In genomic region chr10:127470911-127471310, GRCh38 we compare ENCODE assay signal across 22 cellular contexts.
DNase-seq lines count a peak whose midpoint lies in the region; ATAC-seq, FAIRE-seq and TF ChIP-seq lines count a peak whose summit lies in the region.
"Had no signal": no experiment of that assay in that cellular context is flagged by ENCODE, and none has a peak within 500 bp of the region (broad histone marks: within the 10 kb centered on the region; RNA-seq: fewer than 3 reads in every experiment).

No MANE protein-coding gene starts in this region.

- ATAC-seq in left ventricle myocardium superior (no peak), GM18511 (IDR thresholded peaks at IDR 0.05; ENCODE audit: unreplicated experiment) (no peak)
- ATAC-seq: A549, GM23338 had no signal

- no peak overlapping the region for H3K4me3 ChIP-seq in neural cell (ENCODE audit: low read length)
- H3K4me3 ChIP-seq in tibial artery, result no peak overlapping the region
- H3K4me3 ChIP-seq: A549, GM23338, HAP-1 had no signal

- intact Hi-C loops in cardiac septum (cut with DNase I), result no loop called here
- intact Hi-C loops in left ventricle myocardium superior (cut with micrococcal nuclease), result no loop called here
- intact Hi-C loops in tibial artery (cut with DNase I; ENCODE audit: low total_unique reads), result no loop called here

- no peak overlapping the region for H2AFZ ChIP-seq in neural cell (ENCODE audit: low read depth, low read length)
- H2AFZ ChIP-seq: GM23338 had no signal

- TF ChIP-seq CTCF in neural cell (IDR thresholded peaks at IDR 0.05; ENCODE audit: poor library complexity, severe bottlenecking) (no peak), tibial artery (IDR thresholded peaks at IDR 0.05) (no peak)

- H3K36me3 ChIP-seq in neural cell (ENCODE audit: insufficient read depth, low read length) (no peaks in the 10 kb centered on the region), tibial artery (no peaks in the 10 kb centered on the region)
- H3K36me3 ChIP-seq: HAP-1 had no signal

- no peak overlapping the region for H3K9ac ChIP-seq in neural cell (ENCODE audit: low read length)

- H3K9me3 ChIP-seq in neural cell (ENCODE audit: low read length), result no peaks in the 10 kb centered on the region
- no peaks in the 10 kb centered on the region for H3K9me3 ChIP-seq in tibial artery
- H3K9me3 ChIP-seq: A549, HAP-1 had no signal

- no peak for FAIRE-seq in H54 (lab: Jason Lieb, UNC)
- FAIRE-seq: A549, GM12891, GM18507 had no signal

- TF ChIP-seq POLR2A in H54 (IDR thresholded peaks at IDR 0.05; ENCODE audit: low read depth, low read length), result no peak

- no peaks in the 10 kb centered on the region for H3K79me2 ChIP-seq in neural cell (replicated peaks; ENCODE audit: insufficient read depth, low read length)

- TF ChIP-seq RAD21 in neural cell (conservative IDR thresholded peaks at IDR 0.05), result no peak

- no peaks in the 10 kb centered on the region for H3K4me1 ChIP-seq in tibial artery
- H3K4me1 ChIP-seq: A549, HAP-1 had no signal

- TF ChIP-seq EP300 in neural cell (conservative IDR thresholded peaks at IDR 0.05; ENCODE audit: poor library complexity, severe bottlenecking), result no peak

- no peaks in the 10 kb centered on the region for H3F3A ChIP-seq in neural cell (ENCODE audit: insufficient read depth, low read length, poor library complexity, severe bottlenecking)

- DNase-seq in cardiac septum (ENCODE audit: low spot score), result peak; percentile 64
- no peak for DNase-seq in left ventricle myocardium superior
- DNase-seq in NCI-H2171 (lab: John Stamatoyannopoulos, UW), result peak; percentile 0
- DNase-seq in NCI-H2227 treated with DMSO at 0.1 percent for 48 hours (lab: John Stamatoyannopoulos, UW), result peak; percentile 63
- DNase-seq in H54 (ENCODE audit: insufficient read length, low spot score), result no peak
- DNase-seq in tibial artery, result no peak
- DNase-seq: 8988T; C1 segment of cervical spinal cord; Calu3; CD4-positive, alpha-beta memory T cell; COR-L47; DMS53; DMS79 treated with DMSO at 0.1 percent for 48 hours; GF-D8; HFFc6 had no signal

- H3K9me2 ChIP-seq in neural cell (ENCODE audit: insufficient read depth, low read length), result no peaks in the 10 kb centered on the region

- no peak overlapping the region for H3K4me2 ChIP-seq in neural cell (ENCODE audit: low read length)
- H3K4me2 ChIP-seq: A549, GM23338 had no signal

- H4K20me1 ChIP-seq in neural cell (ENCODE audit: insufficient read depth), result no peaks in the 10 kb centered on the region

- peak overlapping the region; percentile 41 for H3K27ac ChIP-seq in neural cell (ENCODE audit: low read length)
- no peak overlapping the region for H3K27ac ChIP-seq in tibial artery
- H3K27ac ChIP-seq: A549 had no signal

- H3K27me3 ChIP-seq in neural cell (ENCODE audit: insufficient read depth, low read depth, low read length), result no peaks in the 10 kb centered on the region
- H3K27me3 ChIP-seq in tibial artery, result peaks cover 0 to 8% of the 10 kb centered on the region in 2 donors

TF ChIP-seq in neural cell, 6 proteins besides CTCF, POLR2A, EP300 and RAD21:
- TF ChIP-seq EZH2 (IDR thresholded peaks at IDR 0.05; ENCODE audit: borderline replicate concordance, insufficient read depth, low read length, poor library complexity, severe bottlenecking) (no peak), POLR2AphosphoS5 (IDR thresholded peaks at IDR 0.05) (peak; percentile 87), SMC3 (conservative IDR thresholded peaks at IDR 0.05; ENCODE audit: poor library complexity) (no peak), MXI1 (conservative IDR thresholded peaks at IDR 0.05; ENCODE audit: poor library complexity, severe bottlenecking) (no peak), REST (IDR thresholded peaks at IDR 0.05; ENCODE audit: borderline replicate concordance) (peak; percentile 96), TAF1 (IDR thresholded peaks at IDR 0.05; ENCODE audit: low read depth) (no peak)

Comparison
In these comparisons a context has a peak if more than half of its experiments do, and no peak if none do; other contexts are left out.
1. DNase-seq: peak in cardiac septum (single experiment), NCI-H2171 (single experiment) and NCI-H2227 treated with DMSO at 0.1 percent for 48 hours (single experiment); none in left ventricle myocardium superior (single experiment), H54 (single experiment) and tibial artery (0 of 2).